ENCODE assay signal across 27 cellular contexts in the genomic region with DNA sequence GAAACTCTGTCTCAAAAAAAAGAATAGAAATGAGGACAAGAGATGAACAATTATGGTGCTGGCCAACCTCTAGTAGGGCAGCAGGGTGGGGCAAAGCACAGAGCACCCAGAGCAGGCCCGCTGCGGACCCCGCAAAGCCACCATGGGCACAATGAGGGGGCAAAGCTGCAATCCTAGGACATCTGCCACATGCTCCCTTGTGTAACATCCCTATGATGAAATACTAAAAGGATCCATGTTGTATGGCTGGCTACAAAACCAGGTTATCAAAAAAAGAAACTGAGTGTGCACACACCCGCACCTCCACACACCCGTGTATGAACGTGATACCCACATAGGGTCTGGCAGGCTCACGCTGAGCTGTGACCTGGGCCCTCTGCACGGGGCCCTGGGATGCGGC. TPM values are rescaled to one million over a fixed set of nuclear protein-coding genes. Genes with fewer than 3 reads are reported as not detected.
DNase-seq lines count a peak whose midpoint lies in the region; ATAC-seq, FAIRE-seq and TF ChIP-seq lines count a peak whose summit lies in the region.
"Had no signal": no experiment of that assay in that cellular context is flagged by ENCODE, and none has a peak within 500 bp of the region (broad histone marks: within the 10 kb centered on the region; RNA-seq: fewer than 3 reads in every experiment).

No MANE protein-coding gene starts in this region.

- peaks cover 31% of the 10 kb centered on the region for H3K4me1 Mint-ChIP-seq in osteocyte (ENCODE audit: unreplicated experiment)
- H3K4me1 Mint-ChIP-seq: CD4-positive, CD25-positive, alpha-beta regulatory T cell had no signal

- BruUV-seq in Panc1 (replicated peaks; lab: Mats Ljungman, UMichigan), result TSS peak; percentile 77

- intact Hi-C loops in Panc1 (cut with micrococcal nuclease; ENCODE audit: unreplicated experiment), result no loop called here

- H3K4me3 ChIP-seq in GM23248, result no peak overlapping the region
- no peak overlapping the region for H3K4me3 ChIP-seq in Panc1 (ENCODE audit: low read depth in 2 of 2, low read length in 2 of 2)
- no peak overlapping the region for H3K4me3 ChIP-seq in bronchial epithelial cell (ENCODE audit: low read depth, low read length)
- H3K4me3 ChIP-seq: BLaER1, K562 had no signal

- H3K79me2 ChIP-seq in GM23248 (ENCODE audit: insufficient read depth), result peaks cover 70% of the 10 kb centered on the region

- peaks cover 23% of the 10 kb centered on the region for H3K36me3 ChIP-seq in GM23248 (ENCODE audit: low read depth)
- no peaks in the 10 kb centered on the region; the same call in 1 of the 2 replicates for H3K36me3 ChIP-seq in Panc1 (ENCODE audit: control insufficient read depth, insufficient read depth, low read length)
- peaks cover 41% of the 10 kb centered on the region for H3K36me3 ChIP-seq in bronchial epithelial cell (ENCODE audit: control insufficient read depth, insufficient read depth, low read length)

- H3K4me1 ChIP-seq in GM23248 (ENCODE audit: insufficient read depth), result peaks cover 16% of the 10 kb centered on the region
- H3K4me1 ChIP-seq in Panc1 (ENCODE audit: control insufficient read depth, insufficient read depth, low read length), result peaks cover 6% of the 10 kb centered on the region; the same call in 1 of the 2 replicates
- H3K4me1 ChIP-seq: BLaER1 had no signal

- TF ChIP-seq CTCF in Panc1 (IDR thresholded peaks at IDR 0.05) (no peak), bronchial epithelial cell (IDR thresholded peaks at IDR 0.05; ENCODE audit: insufficient read depth, low read length, severe bottlenecking) (no peak), osteocyte (IDR thresholded peaks at IDR 0.05) (no peak)

- H3K9me2 ChIP-seq in GM23248 (ENCODE audit: insufficient read depth), result no peaks in the 10 kb centered on the region

- H3K27me3 Mint-ChIP-seq in osteocyte (ENCODE audit: unreplicated experiment), result no peaks in the 10 kb centered on the region
- H3K27me3 Mint-ChIP-seq: CD4-positive, CD25-positive, alpha-beta regulatory T cell had no signal

- H3K36me3 Mint-ChIP-seq in osteocyte (ENCODE audit: unreplicated experiment), result peaks cover 27% of the 10 kb centered on the region

- ATAC-seq in Panc1, result no peak
- ATAC-seq: HCT116, K562, PC-3 had no signal

- 91 to 93% methylated on average over 9 of the region's 9 CpGs for WGBS in GM23248 (ENCODE audit: low coverage in 1 of 2, low lambda C conversion rate in 2 of 2, missing lambda C conversion rate in 2 of 2), 2 experiments

- CTCF ChIA-PET in Panc1 (lab: Charles Lee), result no interaction called here

- H3F3A ChIP-seq in GM23248 (ENCODE audit: insufficient read depth), result peaks cover 21% of the 10 kb centered on the region

- in situ Hi-C loops in GM23248 (cut with MboI) (no loop called here), Panc1 (cut with HindIII; ENCODE audit: low pct_unique_long_range_greater_than_20kb, low sequenced_read_pairs) (no loop called here)

- no peaks in the 10 kb centered on the region for H3K9me3 Mint-ChIP-seq in osteocyte (ENCODE audit: unreplicated experiment)

- H2AFZ ChIP-seq in GM23248, result no peak overlapping the region

- 0 out of 2 replicates have a peak overlapping the region, but pooled peaks have one; percentile 15 for H3K27ac ChIP-seq in GM23248
- no peak overlapping the region for H3K27ac ChIP-seq in Panc1 (ENCODE audit: low read length)
- H3K27ac ChIP-seq: BLaER1 had no signal

- H3K9me3 ChIP-seq in GM23248 (ENCODE audit: low read depth) (no peaks in the 10 kb centered on the region), Panc1 (ENCODE audit: control insufficient read depth, insufficient read depth, low read depth, low read length) (no peaks in the 10 kb centered on the region)
- H3K9me3 ChIP-seq: BLaER1 had no signal

- POLR2A ChIA-PET in Panc1 (lab: Charles Lee), result no interaction called here

- no peaks in the 10 kb centered on the region for H3K27me3 ChIP-seq in GM23248 (replicated peaks; ENCODE audit: insufficient read depth)
- no peaks in the 10 kb centered on the region for H3K27me3 ChIP-seq in Panc1 (ENCODE audit: control insufficient read depth, insufficient read depth, low read length)
- H3K27me3 ChIP-seq in bronchial epithelial cell (ENCODE audit: control insufficient read depth, insufficient read depth, low read length), result no peaks in the 10 kb centered on the region
- H3K27me3 ChIP-seq: BLaER1 had no signal

- H3K4me2 ChIP-seq in GM23248 (ENCODE audit: unreplicated experiment), result no peak overlapping the region
- H3K4me2 ChIP-seq: BLaER1 had no signal

- DNase-seq in GM23248 (no peak), Panc1 (ENCODE audit: low read depth, low spot score) (no peak), bronchial epithelial cell (ENCODE audit: low read depth) (no peak), osteocyte (ENCODE audit: extremely low spot score, unreplicated experiment) (no peak), AG08396 (ENCODE audit: low spot score) (no peak), SHP77 treated with DMSO at 0.1 percent for 48 hours (lab: John Stamatoyannopoulos, UW) (no peak), GM03348 (ENCODE audit: low spot score) (no peak)
- DNase-seq: CD4-positive, CD25-positive, alpha-beta regulatory T cell; Kasumi-1; NCI-H1105 treated with DMSO at 0.1 percent for 48 hours; NCI-H146; NCI-H1930; NCI-H446 treated with DMSO at 0.1 percent for 48 hours; NCI-H526; NCI-H82; NK-92 treated with Interleukin-12 subunit alpha and Interleukin-12 subunit beta, amount 100 ng/mL, for 24 hours; PC-3; SHP77 had no signal

- H3K9ac ChIP-seq in GM23248, result no peak overlapping the region
- H3K9ac ChIP-seq: BLaER1 had no signal

- H4K20me1 ChIP-seq in GM23248 (ENCODE audit: insufficient read depth), result no peaks in the 10 kb centered on the region

- peak overlapping the region; percentile 4 for H3K27ac Mint-ChIP-seq in osteocyte (ENCODE audit: unreplicated experiment)
- H3K27ac Mint-ChIP-seq: CD4-positive, CD25-positive, alpha-beta regulatory T cell had no signal

- no peak overlapping the region for H3K4me3 Mint-ChIP-seq in osteocyte (ENCODE audit: unreplicated experiment)

- peak; percentile 73 for FAIRE-seq in bronchial epithelial cell (lab: Jason Lieb, UNC)
- FAIRE-seq: D721Med, H1, K562 had no signal

RNA-seq across cellular contexts. Expression of gene ATP5MGL, which starts 7.4 kb away (rescaled TPM):
- total RNA-seq in GM23248 (2014; rRNA removed; shearing (Covaris generic)), result not detected in 2 replicates
- polyA plus RNA-seq in GM23248 (2016; fragmentation: Nextera tagmentation; extraction: Ambion mirVana), result 0.62 TPM in 1 of 2 replicates, not detected in the other
- total RNA-seq in Panc1 (2021; ENCODE audit: unreplicated experiment) (0.23 TPM), bronchial epithelial cell (0.26 and 1.1 TPM in 2 replicates), osteocyte (0.47 and 1.3 TPM in 2 replicates)
- polyA plus RNA-seq in Panc1 (2012; ENCODE audit: insufficient read length), result 0.30 TPM
- total RNA-seq: A172, HT-29, M059J, PC-3, RPMI7951 had no signal

RNA-seq across cellular contexts. Expression of gene CYB5R3, which starts 16.2 kb away (rescaled TPM):
- total RNA-seq in GM23248 (2014; rRNA removed; shearing (Covaris generic)), result 314 and 378 TPM in 2 replicates
- polyA plus RNA-seq in GM23248 (2016; fragmentation: Nextera tagmentation; extraction: Ambion mirVana), result 907 and 950 TPM in 2 replicates
- total RNA-seq in Panc1 (2021; ENCODE audit: unreplicated experiment) (102 TPM), bronchial epithelial cell (9.0 and 16.4 TPM in 2 replicates), osteocyte (408 and 430 TPM in 2 replicates)
- 194 TPM for polyA plus RNA-seq in Panc1 (2012; ENCODE audit: insufficient read length)

RNA-seq across cellular contexts. Expression of gene POLDIP3, which starts 18.3 kb away (rescaled TPM):
- total RNA-seq in GM23248 (2014; rRNA removed; shearing (Covaris generic)), result 32.8 and 35.5 TPM in 2 replicates
- 45.9 and 46.3 TPM in 2 replicates for polyA plus RNA-seq in GM23248 (2016; fragmentation: Nextera tagmentation; extraction: Ambion mirVana)
- 46.6 TPM for total RNA-seq in Panc1 (2021; ENCODE audit: unreplicated experiment)
- 51.8 TPM for polyA plus RNA-seq in Panc1 (2012; ENCODE audit: insufficient read length)
- 16.8 and 25.1 TPM in 2 replicates for total RNA-seq in bronchial epithelial cell
- 77.8 and 77.9 TPM in 2 replicates for total RNA-seq in osteocyte
